Comparison of ENCODE assay signal across 9 cellular contexts in the genomic region with DNA sequence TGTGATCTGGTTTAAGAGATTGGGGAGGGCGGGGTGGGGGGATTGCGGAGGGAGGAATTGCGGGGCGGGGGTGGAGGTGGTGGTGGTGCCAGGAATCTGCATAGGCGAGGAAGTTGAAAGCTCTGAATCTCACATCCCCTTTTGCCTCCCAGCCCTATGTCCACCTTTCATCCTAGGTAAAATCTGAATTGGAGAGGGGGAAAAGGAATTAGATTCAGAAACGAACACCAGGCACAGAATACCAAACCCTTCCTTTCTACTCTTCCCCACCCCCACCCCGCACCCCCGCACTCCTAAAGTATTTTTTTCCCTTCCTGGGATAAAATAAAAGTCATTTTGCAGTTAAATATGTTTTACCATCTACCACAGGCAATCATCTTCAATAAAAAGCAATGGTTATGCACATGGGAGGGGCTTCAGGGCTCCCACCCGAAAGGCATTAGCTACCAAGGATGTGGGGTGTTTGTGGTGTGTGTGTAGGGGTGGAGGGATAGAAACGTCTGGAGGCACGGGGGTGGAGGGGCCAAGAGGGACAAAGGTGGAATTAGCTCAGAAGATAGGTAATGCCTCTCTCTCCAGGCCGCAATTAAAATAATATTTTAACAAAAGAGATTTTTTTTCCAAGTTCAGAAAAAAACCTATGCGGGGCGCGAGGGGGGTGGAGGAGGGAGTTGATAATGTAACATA. TPM values are rescaled to one million over a fixed set of nuclear protein-coding genes. Genes with fewer than 3 reads are reported as not detected.
DNase-seq lines count a peak whose midpoint lies in the region; ATAC-seq, FAIRE-seq and TF ChIP-seq lines count a peak whose summit lies in the region.
"Had no signal": no experiment of that assay in that cellular context is flagged by ENCODE, and none has a peak within 500 bp of the region (broad histone marks: within the 10 kb centered on the region; RNA-seq: fewer than 3 reads in every experiment).

No MANE protein-coding gene starts in this region.

- no peak overlapping the region for H3K27ac Mint-ChIP-seq in Caco-2 (ENCODE audit: unreplicated experiment)

- peak overlapping the region; percentile 39 for H3K27ac ChIP-seq in duodenal mucosa (ENCODE audit: low read depth, low read length)

- intact Hi-C loops in Caco-2 (cut with micrococcal nuclease; ENCODE audit: unreplicated experiment) = loop anchor here (10.0 kb wide), 1 partner anchor 361 kb away; no protein-coding TSS in a partner anchor

- H3K4me3 ChIP-seq in Caco-2 (ENCODE audit: low read depth, low read length) (no peak overlapping the region), duodenal mucosa (ENCODE audit: low read depth in 1 of 2, low read length in 2 of 2) (peak overlapping the region; percentile 48 to 53), neuron (ENCODE audit: low read length) (peak overlapping the region; percentile 53)

- H3K4me1 ChIP-seq in Caco-2 = no peaks in the 10 kb centered on the region
- peaks cover 18 to 19% of the 10 kb centered on the region in 2 donors for H3K4me1 ChIP-seq in duodenal mucosa (ENCODE audit: control insufficient read depth in 1 of 2, insufficient read depth in 2 of 2, low read length in 2 of 2)
- H3K4me1 ChIP-seq in neuron (ENCODE audit: insufficient read depth, low read length) = peaks cover 70% of the 10 kb centered on the region

- H3K9me3 Mint-ChIP-seq in Caco-2 (ENCODE audit: unreplicated experiment) = no peaks in the 10 kb centered on the region

- peak overlapping the region in 1 of 2 donors; percentile 16 for H3K9ac ChIP-seq in duodenal mucosa (ENCODE audit: low read depth in 1 of 2, low read length in 2 of 2)

- DNase-seq in Caco-2 (no peak), NCI-H1105 treated with DMSO at 0.1 percent for 48 hours (lab: John Stamatoyannopoulos, UW) (peak; percentile 45), GDM1 (lab: John Stamatoyannopoulos, UW) (no peak), GM19239 (ENCODE audit: insufficient read length, low spot score) (no peak)
- no peak for DNase-seq in stimulated activated CD4-positive, alpha-beta T cell treated with anti-CD3 and anti-CD28 coated beads, Interleukin-4, amount 100 ng/mL, for 24 hours

- no peaks in the 10 kb centered on the region for H3K36me3 Mint-ChIP-seq in Caco-2 (ENCODE audit: insufficient read depth, unreplicated experiment)

- H3K27me3 Mint-ChIP-seq in Caco-2 (ENCODE audit: insufficient read depth, unreplicated experiment) = peaks cover 32% of the 10 kb centered on the region

- ATAC-seq in HG02884 (IDR thresholded peaks at IDR 0.05; ENCODE audit: unreplicated experiment) = no peak

- peak overlapping the region; percentile 81 for H2AFZ ChIP-seq in neuron (ENCODE audit: low read depth, low read length)

- no TSS peak for BruUV-seq in Caco-2 (replicated peaks; lab: Mats Ljungman, UMichigan)

- H3K9me3 ChIP-seq in Caco-2 (no peaks in the 10 kb centered on the region), duodenal mucosa (ENCODE audit: control insufficient read depth in 1 of 2, low read length in 2 of 2) (no peaks in the 10 kb centered on the region), neuron (ENCODE audit: low read length) (no peaks in the 10 kb centered on the region)

- no peak for FAIRE-seq in GM19239 (lab: Jason Lieb, UNC)
- FAIRE-seq: colon had no signal

- CTCF ChIA-PET in Caco-2 (lab: Charles Lee) = interaction anchor here (0.5 to 1.3 kb wide), 6 partner anchors 9 to 481 kb away, joined by 3 to 6 read pairs (median 3); no protein-coding TSS in a partner anchor

- H3K36me3 ChIP-seq in Caco-2 (ENCODE audit: control insufficient read depth, insufficient read depth, low read length) (no peaks in the 10 kb centered on the region), duodenal mucosa (ENCODE audit: control insufficient read depth in 1 of 2, insufficient read depth in 2 of 2, low read length in 2 of 2) (no peaks in the 10 kb centered on the region), neuron (ENCODE audit: insufficient read depth, low read length) (peaks cover 2% of the 10 kb centered on the region)

- H3K27me3 ChIP-seq in Caco-2 (replicated peaks; ENCODE audit: control insufficient read depth, insufficient read depth, low read length) (no peaks in the 10 kb centered on the region; the same call in 1 of the 2 replicates), duodenal mucosa (ENCODE audit: control insufficient read depth in 1 of 2, insufficient read depth in 2 of 2, low read length in 2 of 2) (peaks cover 68% of the 10 kb centered on the region in 2 donors), neuron (ENCODE audit: insufficient read depth, low read length) (no peaks in the 10 kb centered on the region)

- no peak for TF ChIP-seq CTCF in Caco-2 (IDR thresholded peaks at IDR 0.05; ENCODE audit: insufficient read depth in 1 of 2, low read depth in 1 of 2, low read length in 1 of 2, severe bottlenecking in 1 of 2, unreplicated experiment in 1 of 2)

- POLR2A ChIA-PET in Caco-2 (lab: Charles Lee) = no interaction called here

- peaks cover 27% of the 10 kb centered on the region for H3K4me1 Mint-ChIP-seq in Caco-2 (ENCODE audit: low read depth, unreplicated experiment)

- peak overlapping the region; percentile 79 for H3K4me3 Mint-ChIP-seq in Caco-2 (ENCODE audit: unreplicated experiment)

RNA-seq across cellular contexts. Expression of a gene that starts 1.8 kb away (rescaled TPM):
- total RNA-seq in Caco-2 (2022) = 0.20 TPM in 1 of 2 replicates, not detected in the other
